ENCODE assay signal across 32 cellular contexts in genomic region chr1:205382561-205382960, GRCh38. TPM values are rescaled to one million over a fixed set of nuclear protein-coding genes. Genes with fewer than 3 reads are reported as not detected.
DNase-seq lines count a peak whose midpoint lies in the region; ATAC-seq, FAIRE-seq and TF ChIP-seq lines count a peak whose summit lies in the region.
"Had no signal": no experiment of that assay in that cellular context is flagged by ENCODE, and none has a peak within 500 bp of the region (broad histone marks: within the 10 kb centered on the region; RNA-seq: fewer than 3 reads in every experiment).

No MANE protein-coding gene starts in this region.

- 88 to 96% methylated on average over 4 of the region's 4 CpGs for WGBS in body of pancreas, 2 donors

- CTCF ChIA-PET in WTC11 (lab: Charles Lee): interaction anchor here (1.0 to 2.5 kb wide), 3 partner anchors 14 to 48 kb away, joined by 4 to 11 read pairs (median 8); no protein-coding TSS in a partner anchor

- H3K27me3 Mint-ChIP-seq in WTC11 (ENCODE audit: low read depth): no peaks in the 10 kb centered on the region

- DNase-seq in DMS79 (lab: John Stamatoyannopoulos, UW) (peak; percentile 86), NCI-H2107 (lab: John Stamatoyannopoulos, UW) (peak; percentile 81), WTC11 (ENCODE audit: low spot score) (no peak), mucosa of gallbladder (ENCODE audit: low spot score) (peak; percentile 4), HTR-8/SVneo (ENCODE audit: insufficient read length, low spot score) (no peak), body of pancreas (no peak)
- DNase-seq: AML-193; C1 segment of cervical spinal cord; CD4-positive, alpha-beta memory T cell; COR-L47; DMS53; EL; GDM1; GM23248; H9; IMR-90; KG1; MM.1S; NCI-H2029; NCI-H2171 treated with DMSO at 0.1 percent for 48 hours; NCI-H446; NCI-H526; NCI-H82; PC-9; SJCRH30 had no signal

- H3K27ac Mint-ChIP-seq in WTC11: no peak overlapping the region
- H3K27ac Mint-ChIP-seq: CD4-positive, alpha-beta memory T cell; H9 had no signal

- no peak for TF ChIP-seq POLR2A in body of pancreas (IDR thresholded peaks at IDR 0.05)

- POLR2A ChIA-PET in WTC11 (lab: Charles Lee): no interaction called here

- H3K4me3 ChIP-seq in body of pancreas: no peak overlapping the region
- H3K4me3 ChIP-seq: A549, GM23248, PC-9, SJCRH30 had no signal

- no peaks in the 10 kb centered on the region for H3K9me3 Mint-ChIP-seq in WTC11
- H3K9me3 Mint-ChIP-seq: CD4-positive, alpha-beta memory T cell; H9 had no signal

- no peak overlapping the region for H3K27ac ChIP-seq in body of pancreas
- H3K27ac ChIP-seq: A549, GM23248, PC-9, SJCRH30 had no signal

- H3K36me3 Mint-ChIP-seq in WTC11: no peaks in the 10 kb centered on the region
- H3K36me3 Mint-ChIP-seq: CD4-positive, alpha-beta memory T cell had no signal

- H3K27me3 ChIP-seq in body of pancreas: no peaks in the 10 kb centered on the region

- H3K4me3 Mint-ChIP-seq in WTC11: no peak overlapping the region
- H3K4me3 Mint-ChIP-seq: CD4-positive, alpha-beta memory T cell; H9 had no signal

- H3K4me1 Mint-ChIP-seq in WTC11: no peaks in the 10 kb centered on the region; the same call in 1 of the 2 replicates

- H3K36me3 ChIP-seq in body of pancreas (replicated peaks in 1 of 2; ENCODE audit: insufficient read depth in 1 of 2, low read depth in 2 of 2): no peaks in the 10 kb centered on the region
- H3K36me3 ChIP-seq: SJCRH30 had no signal

- no peaks in the 10 kb centered on the region for H3K4me1 ChIP-seq in body of pancreas
- H3K4me1 ChIP-seq: A549, SJCRH30 had no signal

- intact Hi-C loops in body of pancreas (cut with DNase I): no loop called here

- FAIRE-seq in HTR-8/SVneo (lab: Jason Lieb, UNC): no peak
- FAIRE-seq: A549, GM12891 had no signal

- ATAC-seq in WTC11: peak; percentile 57
- no peak for ATAC-seq in HG03571 (IDR thresholded peaks at IDR 0.05; ENCODE audit: unreplicated experiment)
- ATAC-seq in GM19035 (IDR thresholded peaks at IDR 0.05; ENCODE audit: unreplicated experiment): no peak
- ATAC-seq in body of pancreas: no peak
- ATAC-seq: A549, Right ventricle myocardium inferior, SK-N-SH treated with all-trans-retinoic acid at 6 μM for 48 hours had no signal

- no peak for TF ChIP-seq CTCF in WTC11 (IDR thresholded peaks at IDR 0.05)
- TF ChIP-seq CTCF in body of pancreas (IDR thresholded peaks at IDR 0.05): no peak

- H3K9me3 ChIP-seq in body of pancreas: no peaks in the 10 kb centered on the region
- H3K9me3 ChIP-seq: A549, SJCRH30 had no signal

TF ChIP-seq in WTC11, 78 proteins besides CTCF, POLR2A, EP300 and RAD21 (continues in another document):
- TF ChIP-seq IRF2 (CRISPR knock-in tag; IDR thresholded peaks at IDR 0.05; ENCODE audit: borderline replicate concordance, low read depth) (no peak), AR (CRISPR knock-in tag; IDR thresholded peaks at IDR 0.05) (no peak), NFATC4 (CRISPR knock-in tag; IDR thresholded peaks at IDR 0.05) (no peak), CREB1 (CRISPR knock-in tag; IDR thresholded peaks at IDR 0.05) (no peak), ZBTB21 (CRISPR knock-in tag; IDR thresholded peaks at IDR 0.05; ENCODE audit: borderline replicate concordance) (no peak), E2F1 (CRISPR knock-in tag; IDR thresholded peaks at IDR 0.05) (no peak), MYBL2 (CRISPR knock-in tag; IDR thresholded peaks at IDR 0.05) (no peak), JAZF1 (CRISPR knock-in tag; IDR thresholded peaks at IDR 0.05) (no peak), TEAD4 (CRISPR knock-in tag; IDR thresholded peaks at IDR 0.05) (no peak), RORB (CRISPR knock-in tag; IDR thresholded peaks at IDR 0.05) (no peak), EMX1 (CRISPR knock-in tag; IDR thresholded peaks at IDR 0.05) (no peak)
- TF ChIP-seq, protein P1, sequence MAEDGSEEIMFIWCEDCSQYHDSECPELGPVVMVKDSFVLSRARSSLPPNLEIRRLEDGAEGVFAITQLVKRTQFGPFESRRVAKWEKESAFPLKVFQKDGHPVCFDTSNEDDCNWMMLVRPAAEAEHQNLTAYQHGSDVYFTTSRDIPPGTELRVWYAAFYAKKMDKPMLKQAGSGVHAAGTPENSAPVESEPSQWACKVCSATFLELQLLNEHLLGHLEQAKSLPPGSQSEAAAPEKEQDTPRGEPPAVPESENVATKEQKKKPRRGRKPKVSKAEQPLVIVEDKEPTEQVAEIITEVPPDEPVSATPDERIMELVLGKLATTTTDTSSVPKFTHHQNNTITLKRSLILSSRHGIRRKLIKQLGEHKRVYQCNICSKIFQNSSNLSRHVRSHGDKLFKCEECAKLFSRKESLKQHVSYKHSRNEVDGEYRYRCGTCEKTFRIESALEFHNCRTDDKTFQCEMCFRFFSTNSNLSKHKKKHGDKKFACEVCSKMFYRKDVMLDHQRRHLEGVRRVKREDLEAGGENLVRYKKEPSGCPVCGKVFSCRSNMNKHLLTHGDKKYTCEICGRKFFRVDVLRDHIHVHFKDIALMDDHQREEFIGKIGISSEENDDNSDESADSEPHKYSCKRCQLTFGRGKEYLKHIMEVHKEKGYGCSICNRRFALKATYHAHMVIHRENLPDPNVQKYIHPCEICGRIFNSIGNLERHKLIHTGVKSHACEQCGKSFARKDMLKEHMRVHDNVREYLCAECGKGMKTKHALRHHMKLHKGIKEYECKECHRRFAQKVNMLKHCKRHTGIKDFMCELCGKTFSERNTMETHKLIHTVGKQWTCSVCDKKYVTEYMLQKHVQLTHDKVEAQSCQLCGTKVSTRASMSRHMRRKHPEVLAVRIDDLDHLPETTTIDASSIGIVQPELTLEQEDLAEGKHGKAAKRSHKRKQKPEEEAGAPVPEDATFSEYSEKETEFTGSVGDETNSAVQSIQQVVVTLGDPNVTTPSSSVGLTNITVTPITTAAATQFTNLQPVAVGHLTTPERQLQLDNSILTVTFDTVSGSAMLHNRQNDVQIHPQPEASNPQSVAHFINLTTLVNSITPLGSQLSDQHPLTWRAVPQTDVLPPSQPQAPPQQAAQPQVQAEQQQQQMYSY (CRISPR knock-in tag; IDR thresholded peaks at IDR 0.05): no peak
- TF ChIP-seq, protein P2, sequence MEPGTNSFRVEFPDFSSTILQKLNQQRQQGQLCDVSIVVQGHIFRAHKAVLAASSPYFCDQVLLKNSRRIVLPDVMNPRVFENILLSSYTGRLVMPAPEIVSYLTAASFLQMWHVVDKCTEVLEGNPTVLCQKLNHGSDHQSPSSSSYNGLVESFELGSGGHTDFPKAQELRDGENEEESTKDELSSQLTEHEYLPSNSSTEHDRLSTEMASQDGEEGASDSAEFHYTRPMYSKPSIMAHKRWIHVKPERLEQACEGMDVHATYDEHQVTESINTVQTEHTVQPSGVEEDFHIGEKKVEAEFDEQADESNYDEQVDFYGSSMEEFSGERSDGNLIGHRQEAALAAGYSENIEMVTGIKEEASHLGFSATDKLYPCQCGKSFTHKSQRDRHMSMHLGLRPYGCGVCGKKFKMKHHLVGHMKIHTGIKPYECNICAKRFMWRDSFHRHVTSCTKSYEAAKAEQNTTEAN (CRISPR knock-in tag; IDR thresholded peaks at IDR 0.05): no peak
- TF ChIP-seq, protein P3, sequence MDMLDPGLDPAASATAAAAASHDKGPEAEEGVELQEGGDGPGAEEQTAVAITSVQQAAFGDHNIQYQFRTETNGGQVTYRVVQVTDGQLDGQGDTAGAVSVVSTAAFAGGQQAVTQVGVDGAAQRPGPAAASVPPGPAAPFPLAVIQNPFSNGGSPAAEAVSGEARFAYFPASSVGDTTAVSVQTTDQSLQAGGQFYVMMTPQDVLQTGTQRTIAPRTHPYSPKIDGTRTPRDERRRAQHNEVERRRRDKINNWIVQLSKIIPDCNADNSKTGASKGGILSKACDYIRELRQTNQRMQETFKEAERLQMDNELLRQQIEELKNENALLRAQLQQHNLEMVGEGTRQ (CRISPR knock-in tag; IDR thresholded peaks at IDR 0.05): no peak
- TF ChIP-seq, protein P4, sequence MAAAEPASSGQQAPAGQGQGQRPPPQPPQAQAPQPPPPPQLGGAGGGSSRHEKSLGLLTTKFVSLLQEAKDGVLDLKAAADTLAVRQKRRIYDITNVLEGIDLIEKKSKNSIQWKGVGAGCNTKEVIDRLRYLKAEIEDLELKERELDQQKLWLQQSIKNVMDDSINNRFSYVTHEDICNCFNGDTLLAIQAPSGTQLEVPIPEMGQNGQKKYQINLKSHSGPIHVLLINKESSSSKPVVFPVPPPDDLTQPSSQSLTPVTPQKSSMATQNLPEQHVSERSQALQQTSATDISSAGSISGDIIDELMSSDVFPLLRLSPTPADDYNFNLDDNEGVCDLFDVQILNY (CRISPR knock-in tag; IDR thresholded peaks at IDR 0.05): no peak

RNA-seq across cellular contexts. Expression of gene KLHDC8A, which starts 25.8 kb away (rescaled TPM):
- total RNA-seq in WTC11 (2021) (1.6 to 1.7 TPM (median 1.7 TPM) in 3 replicates), mucosa of gallbladder (2.2 TPM), body of pancreas (1 to 10 TPM in 1 of 2 donors, under 1 TPM in 1; 0.78 to 8.6 TPM)
- total RNA-seq: CD4-positive, alpha-beta memory T cell; GM23248; IMR-90; PC-9; Right ventricle myocardium inferior; RPMI7951; SJCRH30 had no signal

RNA-seq across cellular contexts. Expression of gene LEMD1, which starts 39.3 kb away (rescaled TPM):
- total RNA-seq in WTC11 (2021): 14.7 to 26.3 TPM (median 15.3 TPM) in 3 replicates
- 1.0 TPM for total RNA-seq in mucosa of gallbladder
- total RNA-seq in body of pancreas: not detected
- total RNA-seq: GM23248, IMR-90, Right ventricle myocardium inferior, RPMI7951 had no signal

Comparison
In these comparisons a context has a peak if more than half of its experiments do, and no peak if none do; other contexts are left out.
1. DNase-seq: peak in DMS79 (single experiment), NCI-H2107 (single experiment) and mucosa of gallbladder (single experiment); none in WTC11 (single experiment), HTR-8/SVneo (single experiment) and body of pancreas (0 of 4).